ENCODE assay signal across 1 cellular context in the genomic region with DNA sequence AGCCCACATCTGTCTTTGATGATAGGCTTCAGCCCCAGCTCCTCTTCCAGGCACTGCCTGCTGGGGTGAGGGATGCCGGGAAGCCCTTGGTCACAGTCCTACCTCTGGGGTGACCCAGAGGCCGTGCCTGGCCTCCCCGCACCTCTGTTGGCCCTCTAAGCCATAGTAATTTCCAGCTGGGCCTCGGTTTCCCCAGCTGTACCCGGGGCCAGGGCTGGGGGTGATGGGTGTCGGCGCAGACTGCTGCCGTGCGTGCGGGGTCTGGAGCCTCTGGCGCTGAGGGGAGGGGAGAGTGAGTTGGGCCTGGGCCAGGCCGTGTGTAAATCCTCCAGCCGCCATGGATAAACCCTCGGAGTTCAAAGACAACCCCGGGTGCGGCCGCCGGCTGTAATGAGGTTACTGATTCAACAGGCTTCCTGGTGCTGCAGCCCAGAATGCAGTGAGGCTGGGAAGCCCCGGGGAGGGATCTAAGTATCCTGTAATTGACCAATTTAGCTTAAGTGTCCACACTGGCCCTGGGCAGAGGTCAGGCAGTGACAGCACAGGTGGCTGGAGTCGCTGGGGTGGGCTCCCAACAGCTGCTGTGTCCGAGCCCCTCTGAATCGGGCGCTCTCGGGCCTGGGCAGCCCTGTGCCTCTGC.
A peak's percentile ranks its signal among the peaks of the same experiment; 100 is the strongest.
TF ChIP-seq lines count a peak whose summit lies in the region.

No MANE protein-coding gene starts in this region.

TF ChIP-seq in HepG2, 621 proteins besides CTCF, POLR2A, EP300 and RAD21 (continued from another document):
- TF ChIP-seq GMEB2 (CRISPR knock-in tag; IDR thresholded peaks at IDR 0.05; ENCODE audit: low read depth): no peak
- TF ChIP-seq TBX2 (CRISPR knock-in tag; IDR thresholded peaks at IDR 0.05; ENCODE audit: borderline replicate concordance): peak; percentile 88
- TF ChIP-seq TFAP4 (IDR thresholded peaks at IDR 0.05; ENCODE audit: borderline replicate concordance, low read depth): peak; percentile 40; the same call in 1 of the 2 replicates
- no peak for TF ChIP-seq KLF12 (CRISPR knock-in tag; IDR thresholded peaks at IDR 0.05; ENCODE audit: borderline replicate concordance)
- no peak for TF ChIP-seq ZNF160 (CRISPR knock-in tag; IDR thresholded peaks at IDR 0.05)
- no peak for TF ChIP-seq KDM3A (CRISPR knock-in tag; IDR thresholded peaks at IDR 0.05; ENCODE audit: low read depth)
- TF ChIP-seq, protein P1, sequence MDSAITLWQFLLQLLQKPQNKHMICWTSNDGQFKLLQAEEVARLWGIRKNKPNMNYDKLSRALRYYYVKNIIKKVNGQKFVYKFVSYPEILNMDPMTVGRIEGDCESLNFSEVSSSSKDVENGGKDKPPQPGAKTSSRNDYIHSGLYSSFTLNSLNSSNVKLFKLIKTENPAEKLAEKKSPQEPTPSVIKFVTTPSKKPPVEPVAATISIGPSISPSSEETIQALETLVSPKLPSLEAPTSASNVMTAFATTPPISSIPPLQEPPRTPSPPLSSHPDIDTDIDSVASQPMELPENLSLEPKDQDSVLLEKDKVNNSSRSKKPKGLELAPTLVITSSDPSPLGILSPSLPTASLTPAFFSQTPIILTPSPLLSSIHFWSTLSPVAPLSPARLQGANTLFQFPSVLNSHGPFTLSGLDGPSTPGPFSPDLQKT (CRISPR knock-in tag; IDR thresholded peaks at IDR 0.05; ENCODE audit: borderline replicate concordance): no peak
- no peak for TF ChIP-seq TEF (CRISPR knock-in tag; IDR thresholded peaks at IDR 0.05)
- TF ChIP-seq DNMT3B (CRISPR knock-in tag; conservative IDR thresholded peaks at IDR 0.05): no peak
- TF ChIP-seq ESRRA (CRISPR knock-in tag; IDR thresholded peaks at IDR 0.05; ENCODE audit: low read depth): no peak
- no peak for TF ChIP-seq ZNF253 (CRISPR knock-in tag; IDR thresholded peaks at IDR 0.05; ENCODE audit: borderline replicate concordance)
- no peak for TF ChIP-seq MYNN (CRISPR knock-in tag; IDR thresholded peaks at IDR 0.05; ENCODE audit: low read depth)
- TF ChIP-seq XRCC5 (optimal IDR thresholded peaks at IDR 0.05; ENCODE audit: low read length): peak; percentile 57
- TF ChIP-seq, protein P2, sequence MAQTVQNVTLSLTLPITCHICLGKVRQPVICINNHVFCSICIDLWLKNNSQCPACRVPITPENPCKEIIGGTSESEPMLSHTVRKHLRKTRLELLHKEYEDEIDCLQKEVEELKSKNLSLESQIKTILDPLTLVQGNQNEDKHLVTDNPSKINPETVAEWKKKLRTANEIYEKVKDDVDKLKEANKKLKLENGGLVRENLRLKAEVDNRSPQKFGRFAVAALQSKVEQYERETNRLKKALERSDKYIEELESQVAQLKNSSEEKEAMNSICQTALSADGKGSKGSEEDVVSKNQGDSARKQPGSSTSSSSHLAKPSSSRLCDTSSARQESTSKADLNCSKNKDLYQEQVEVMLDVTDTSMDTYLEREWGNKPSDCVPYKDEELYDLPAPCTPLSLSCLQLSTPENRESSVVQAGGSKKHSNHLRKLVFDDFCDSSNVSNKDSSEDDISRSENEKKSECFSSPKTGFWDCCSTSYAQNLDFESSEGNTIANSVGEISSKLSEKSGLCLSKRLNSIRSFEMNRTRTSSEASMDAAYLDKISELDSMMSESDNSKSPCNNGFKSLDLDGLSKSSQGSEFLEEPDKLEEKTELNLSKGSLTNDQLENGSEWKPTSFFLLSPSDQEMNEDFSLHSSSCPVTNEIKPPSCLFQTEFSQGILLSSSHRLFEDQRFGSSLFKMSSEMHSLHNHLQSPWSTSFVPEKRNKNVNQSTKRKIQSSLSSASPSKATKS (CRISPR knock-in tag; IDR thresholded peaks at IDR 0.05): no peak
- TF ChIP-seq BCL6 (CRISPR knock-in tag; IDR thresholded peaks at IDR 0.05): 0 out of 2 replicates have a peak, but pooled peaks have one; percentile 37
- TF ChIP-seq ZMYM4 (CRISPR knock-in tag; IDR thresholded peaks at IDR 0.05): no peak
- TF ChIP-seq ZBTB25 (CRISPR knock-in tag; IDR thresholded peaks at IDR 0.05): no peak
- no peak for TF ChIP-seq TCF7L2 (IDR thresholded peaks at IDR 0.05; ENCODE audit: low read depth, low read length)
- no peak for TF ChIP-seq MXI1 (IDR thresholded peaks at IDR 0.05; ENCODE audit: borderline replicate concordance, low read depth, low read length)
- TF ChIP-seq ZBTB26 (CRISPR knock-in tag; IDR thresholded peaks at IDR 0.05; ENCODE audit: borderline replicate concordance): no peak
- no peak for TF ChIP-seq ZNF432 (CRISPR knock-in tag; IDR thresholded peaks at IDR 0.05; ENCODE audit: borderline replicate concordance)
- no peak for TF ChIP-seq ATF4 (CRISPR knock-in tag; IDR thresholded peaks at IDR 0.05)
- TF ChIP-seq ZNF333 (CRISPR knock-in tag; IDR thresholded peaks at IDR 0.05; ENCODE audit: borderline replicate concordance): no peak
- no peak for TF ChIP-seq REXO4 (CRISPR knock-in tag; IDR thresholded peaks at IDR 0.05; ENCODE audit: borderline replicate concordance)
- no peak for TF ChIP-seq DMAP1 (CRISPR knock-in tag; IDR thresholded peaks at IDR 0.05)
- TF ChIP-seq, protein P3, sequence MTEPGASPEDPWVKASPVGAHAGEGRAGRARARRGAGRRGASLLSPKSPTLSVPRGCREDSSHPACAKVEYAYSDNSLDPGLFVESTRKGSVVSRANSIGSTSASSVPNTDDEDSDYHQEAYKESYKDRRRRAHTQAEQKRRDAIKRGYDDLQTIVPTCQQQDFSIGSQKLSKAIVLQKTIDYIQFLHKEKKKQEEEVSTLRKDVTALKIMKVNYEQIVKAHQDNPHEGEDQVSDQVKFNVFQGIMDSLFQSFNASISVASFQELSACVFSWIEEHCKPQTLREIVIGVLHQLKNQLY (CRISPR knock-in tag; IDR thresholded peaks at IDR 0.05): no peak
- no peak for TF ChIP-seq XBP1 (CRISPR knock-in tag; IDR thresholded peaks at IDR 0.05)
- no peak for TF ChIP-seq ZEB1 (IDR thresholded peaks at IDR 0.05; ENCODE audit: insufficient replicate concordance, low read depth)
- TF ChIP-seq, protein P4, sequence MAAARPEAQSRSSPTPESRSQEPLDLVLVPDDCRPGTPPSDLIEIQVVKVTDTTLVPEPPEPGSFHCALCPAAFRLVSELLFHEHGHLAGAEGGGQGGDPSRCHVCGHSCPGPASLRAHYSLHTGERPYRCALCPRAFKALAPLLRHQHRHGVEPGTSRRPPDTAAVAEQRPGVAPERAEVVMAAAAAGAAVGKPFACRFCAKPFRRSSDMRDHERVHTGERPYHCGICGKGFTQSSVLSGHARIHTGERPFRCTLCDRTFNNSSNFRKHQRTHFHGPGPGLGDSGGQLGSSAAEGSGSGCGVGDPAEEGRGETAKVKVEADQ (CRISPR knock-in tag; IDR thresholded peaks at IDR 0.05; ENCODE audit: borderline replicate concordance): peak; percentile 36; the same call in 1 of the 2 replicates
- TF ChIP-seq ZNF878 (CRISPR knock-in tag; IDR thresholded peaks at IDR 0.05): no peak
